In genomic region chr2:73235315-73236028, GRCh38 we compare ENCODE assay signal across 9 cellular contexts. TPM values are rescaled to one million over a fixed set of nuclear protein-coding genes. Genes with fewer than 3 reads are reported as not detected.
DNase-seq lines count a peak whose midpoint lies in the region; ATAC-seq and TF ChIP-seq lines count a peak whose summit lies in the region.
"Had no signal": no experiment of that assay in that cellular context is flagged by ENCODE, and none has a peak within 500 bp of the region (broad histone marks: within the 10 kb centered on the region; RNA-seq: fewer than 3 reads in every experiment).

No MANE protein-coding gene starts in this region.

- H3K36me3 Mint-ChIP-seq in activated CD8-positive, alpha-beta T cell treated with anti-CD3 and anti-CD28 coated beads, Interleukin-2, amount 10 ng/mL, durations not matched to agents 7 days and 5 days (ENCODE audit: low read depth): peaks cover 29% of the 10 kb centered on the region

- H3K9ac ChIP-seq in SK-N-SH: peak overlapping the region; percentile 96
- H3K9ac ChIP-seq in iPS-18a (ENCODE audit: low read length): peak overlapping the region; percentile 97
- peak overlapping the region; percentile 64 to 98 (median 88) for H3K9ac ChIP-seq in subcutaneous abdominal adipose tissue (ENCODE audit: low read length in 5 of 5)

- CTCF ChIA-PET in SK-N-SH (lab: Yijun Ruan, JAX): interaction anchor here (1.1 to 4.4 kb wide), 5 partner anchors 12 to 58 kb away, joined by 3 to 27 read pairs (median 8); partner anchors contain the start of gene EGR4
- CTCF ChIA-PET in activated CD8-positive, alpha-beta T cell treated with anti-CD3 and anti-CD28 coated beads, Interleukin-2, amount 10 ng/mL, durations not matched to agents 7 days and 5 days (lab: Charles Lee): interaction anchor here (1.0 to 5.0 kb wide), 4 partner anchors 9 to 58 kb away, joined by 3 to 43 read pairs (median 18); partner anchors contain the start of gene SMYD5

- H3K27me3 ChIP-seq in SK-N-SH (ENCODE audit: insufficient read depth) (no peaks in the 10 kb centered on the region), iPS-18a (ENCODE audit: control insufficient read depth, insufficient read depth, low read length) (no peaks in the 10 kb centered on the region), subcutaneous abdominal adipose tissue (ENCODE audit: control insufficient read depth in 5 of 5, insufficient read depth in 4 of 5, low read length in 5 of 5) (no peaks in the 10 kb centered on the region)

- no peaks in the 10 kb centered on the region for H3K9me3 Mint-ChIP-seq in activated CD8-positive, alpha-beta T cell treated with anti-CD3 and anti-CD28 coated beads, Interleukin-2, amount 10 ng/mL, durations not matched to agents 7 days and 5 days (ENCODE audit: insufficient read depth)

- peak overlapping the region; percentile 83 for H3K27ac Mint-ChIP-seq in activated CD8-positive, alpha-beta T cell treated with anti-CD3 and anti-CD28 coated beads, Interleukin-2, amount 10 ng/mL, durations not matched to agents 7 days and 5 days

- TF ChIP-seq RAD21 in SK-N-SH (IDR thresholded peaks at IDR 0.05; ENCODE audit: low read length): no peak

- peaks cover 9% of the 10 kb centered on the region for H3F3A ChIP-seq in SK-N-SH (replicated peaks; ENCODE audit: insufficient read depth)

- H3K4me1 ChIP-seq in SK-N-SH (ENCODE audit: control insufficient read depth in 1 of 2, insufficient read depth in 2 of 2, low read depth in 1 of 2, low read length in 1 of 2) (peaks cover 0 to 23% of the 10 kb centered on the region in 2 experiments; a peak in 3 of 4 replicates), iPS-18a (ENCODE audit: control insufficient read depth, low read depth, low read length) (peaks cover 15% of the 10 kb centered on the region), subcutaneous abdominal adipose tissue (ENCODE audit: control insufficient read depth in 5 of 5, insufficient read depth in 5 of 5, low read length in 5 of 5) (peaks cover 13 to 55% (median 44%) of the 10 kb centered on the region in 5 donors)

- H3K27ac ChIP-seq in SK-N-SH (ENCODE audit: low read depth in 2 of 2, low read length in 1 of 2) (no peak overlapping the region; a peak in 1 of 4 replicates), iPS-18a (ENCODE audit: low read length) (no peak overlapping the region), subcutaneous abdominal adipose tissue (ENCODE audit: low read depth, low read length) (peak overlapping the region; percentile 94)

- 65% methylated on average over 11 of the region's 11 CpGs for WGBS in SK-N-SH (ENCODE audit: low lambda C conversion rate)

- no peaks in the 10 kb centered on the region for H3K9me2 ChIP-seq in SK-N-SH

- H3K4me1 Mint-ChIP-seq in activated CD8-positive, alpha-beta T cell treated with anti-CD3 and anti-CD28 coated beads, Interleukin-2, amount 10 ng/mL, durations not matched to agents 7 days and 5 days (ENCODE audit: low read depth): peaks cover 50% of the 10 kb centered on the region

- DNase-seq in SK-N-SH (no peak), GM19240 (ENCODE audit: insufficient read length, low spot score) (no peak)
- DNase-seq in activated CD8-positive, alpha-beta T cell treated with anti-CD3 and anti-CD28 coated beads, Interleukin-2, amount 10 ng/mL, durations not matched to agents 7 days and 5 days: no peak

- no peak for TF ChIP-seq CTCF in SK-N-SH (IDR thresholded peaks at IDR 0.05)

- H4K20me1 ChIP-seq in SK-N-SH (ENCODE audit: insufficient read depth): peaks cover 52% of the 10 kb centered on the region

- H3K4me2 ChIP-seq in SK-N-SH: peak overlapping the region; percentile 98

- peak overlapping the region; percentile 85 for H3K4me3 Mint-ChIP-seq in activated CD8-positive, alpha-beta T cell treated with anti-CD3 and anti-CD28 coated beads, Interleukin-2, amount 10 ng/mL, durations not matched to agents 7 days and 5 days

- H3K36me3 ChIP-seq in SK-N-SH (replicated peaks in 1 of 2; ENCODE audit: control insufficient read depth in 1 of 2, insufficient read depth in 2 of 2, low read length in 1 of 2) (peaks cover 14 to 30% of the 10 kb centered on the region in 2 experiments), iPS-18a (ENCODE audit: control insufficient read depth, low read depth, low read length) (peaks cover 22% of the 10 kb centered on the region), subcutaneous abdominal adipose tissue (ENCODE audit: control insufficient read depth in 5 of 5, insufficient read depth in 5 of 5, low read length in 5 of 5) (peaks cover 3 to 21% (median 14%) of the 10 kb centered on the region in 5 donors)

- ATAC-seq in SK-N-SH treated with all-trans-retinoic acid at 6 μM for 48 hours (no peak), GM18867 (IDR thresholded peaks at IDR 0.05; ENCODE audit: unreplicated experiment) (no peak), GM21423 (IDR thresholded peaks at IDR 0.05; ENCODE audit: unreplicated experiment) (no peak)
- no peak for ATAC-seq in activated CD8-positive, alpha-beta T cell treated with anti-CD3 and anti-CD28 coated beads, Interleukin-2, amount 10 ng/mL, durations not matched to agents 7 days and 5 days

- TF ChIP-seq EP300 in SK-N-SH (IDR thresholded peaks at IDR 0.05; ENCODE audit: borderline replicate concordance in 1 of 2, low read depth in 1 of 2, low read length in 1 of 2): no peak

- peaks cover 64% of the 10 kb centered on the region for H3K79me2 ChIP-seq in SK-N-SH (ENCODE audit: insufficient read depth)

- POLR2A ChIA-PET in SK-N-SH (lab: Yijun Ruan, JAX): interaction anchor here (1.0 to 2.7 kb wide), 2 partner anchors 9 to 21 kb away, joined by 4 to 8 read pairs; no protein-coding TSS in a partner anchor
- POLR2A ChIA-PET in activated CD8-positive, alpha-beta T cell treated with anti-CD3 and anti-CD28 coated beads, Interleukin-2, amount 10 ng/mL, durations not matched to agents 7 days and 5 days (lab: Charles Lee): interaction anchor here (0.5 to 2.7 kb wide), 9 partner anchors 9 to 502 kb away, joined by 3 to 11 read pairs (median 5); partner anchors contain the start of genes ALMS1, EGR4, FBXO41 and TPRKB

- no peaks in the 10 kb centered on the region for H3K27me3 Mint-ChIP-seq in activated CD8-positive, alpha-beta T cell treated with anti-CD3 and anti-CD28 coated beads, Interleukin-2, amount 10 ng/mL, durations not matched to agents 7 days and 5 days (ENCODE audit: low read depth)

- H3K4me3 ChIP-seq in SK-N-SH (ENCODE audit: low read depth in 2 of 2, low read length in 1 of 2) (peak overlapping the region; percentile 96 to 99), iPS-18a (ENCODE audit: low read length) (peak overlapping the region; percentile 99), subcutaneous abdominal adipose tissue (ENCODE audit: low read depth in 1 of 5, low read length in 5 of 5) (peak overlapping the region; percentile 73 to 99 (median 97))

- no peak overlapping the region for H2AFZ ChIP-seq in SK-N-SH (ENCODE audit: low read depth)

- H3K9me3 ChIP-seq in SK-N-SH: no peaks in the 10 kb centered on the region
- no peaks in the 10 kb centered on the region for H3K9me3 ChIP-seq in iPS-18a (ENCODE audit: control insufficient read depth, low read depth, low read length)
- no peaks in the 10 kb centered on the region for H3K9me3 ChIP-seq in subcutaneous abdominal adipose tissue (ENCODE audit: control insufficient read depth in 5 of 5, low read length in 5 of 5)

TF ChIP-seq in SK-N-SH, 30 proteins besides CTCF, POLR2A, EP300 and RAD21 (continues in another document):
- TF ChIP-seq SMC3 (IDR thresholded peaks at IDR 0.05; ENCODE audit: low read depth, low read length): no peak
- TF ChIP-seq GATA2 (CRISPR knock-in tag; IDR thresholded peaks at IDR 0.05): no peak
- TF ChIP-seq YY1 (IDR thresholded peaks at IDR 0.05; ENCODE audit: low read depth): no peak
- no peak for TF ChIP-seq SIN3A (IDR thresholded peaks at IDR 0.05; ENCODE audit: borderline replicate concordance, low read depth, low read length)
- no peak for TF ChIP-seq FOSL2 (IDR thresholded peaks at IDR 0.05; ENCODE audit: borderline replicate concordance, low read depth)
- no peak for TF ChIP-seq POLR2AphosphoS5 (IDR thresholded peaks at IDR 0.05; ENCODE audit: low read depth, low read length)
- no peak for TF ChIP-seq GABPA (IDR thresholded peaks at IDR 0.05; ENCODE audit: low read depth)

TF ChIP-seq in SK-N-SH treated with all-trans-retinoic acid at 6 μM for 48 hours, 23 proteins besides CTCF, POLR2A, EP300 and RAD21 (continues in another document):
- TF ChIP-seq GLIS3 (CRISPR knock-in tag; IDR thresholded peaks at IDR 0.05) (no peak), TCF4 (CRISPR knock-in tag; IDR thresholded peaks at IDR 0.05; ENCODE audit: borderline replicate concordance) (no peak), ZNF70 (CRISPR knock-in tag; IDR thresholded peaks at IDR 0.05) (no peak), BACH2 (CRISPR knock-in tag; IDR thresholded peaks at IDR 0.05; ENCODE audit: borderline replicate concordance) (no peak), ZNF565 (CRISPR knock-in tag; conservative IDR thresholded peaks at IDR 0.05; ENCODE audit: low read depth) (no peak), TOX (CRISPR knock-in tag; IDR thresholded peaks at IDR 0.05; ENCODE audit: borderline replicate concordance) (no peak), ZNF8 (CRISPR knock-in tag; IDR thresholded peaks at IDR 0.05) (no peak)

RNA-seq across cellular contexts. Expression of gene CCT7, which starts 1.4 kb away (rescaled TPM):
- polyA plus RNA-seq in SK-N-SH (2012; rRNA removed): 369 and 405 TPM in 2 replicates
- 361 and 401 TPM in 2 replicates for polyA plus RNA-seq in SK-N-SH (2012; cell fraction: cytosol; rRNA removed)
- 236 TPM in 2 replicates for polyA plus RNA-seq in SK-N-SH (2012; cell fraction: nucleus; rRNA removed)
- 100 to 1,000 TPM; 347 to 362 TPM for total RNA-seq in activated CD8-positive, alpha-beta T cell treated with anti-CD3 and anti-CD28 coated beads, Interleukin-2, amount 10 ng/mL, durations not matched to agents 7 days and 5 days

RNA-seq across cellular contexts. Expression of gene PRADC1, which starts 2.4 kb away (rescaled TPM):
- polyA plus RNA-seq in SK-N-SH (2012; rRNA removed): 8.5 and 9.6 TPM in 2 replicates
- 5.1 and 7.9 TPM in 2 replicates for polyA plus RNA-seq in SK-N-SH (2012; cell fraction: cytosol; rRNA removed)
- 3.3 and 3.7 TPM in 2 replicates for polyA plus RNA-seq in SK-N-SH (2012; cell fraction: nucleus; rRNA removed)
- total RNA-seq in activated CD8-positive, alpha-beta T cell treated with anti-CD3 and anti-CD28 coated beads, Interleukin-2, amount 10 ng/mL, durations not matched to agents 7 days and 5 days: 10 to 100 TPM; 19.0 to 19.1 TPM

RNA-seq across cellular contexts. Expression of gene SMYD5, which starts 21.4 kb away (rescaled TPM):
- 21.4 and 22.2 TPM in 2 replicates for polyA plus RNA-seq in SK-N-SH (2012; rRNA removed)
- polyA plus RNA-seq in SK-N-SH (2012; cell fraction: cytosol; rRNA removed): 12.1 and 16.2 TPM in 2 replicates
- 63.9 and 65.0 TPM in 2 replicates for polyA plus RNA-seq in SK-N-SH (2012; cell fraction: nucleus; rRNA removed)
- total RNA-seq in activated CD8-positive, alpha-beta T cell treated with anti-CD3 and anti-CD28 coated beads, Interleukin-2, amount 10 ng/mL, durations not matched to agents 7 days and 5 days: 10 to 100 TPM; 16.6 to 21.3 TPM

RNA-seq across cellular contexts. Expression of gene NOTO, which starts 33.1 kb away (rescaled TPM):
- not detected in 2 replicates for polyA plus RNA-seq in SK-N-SH (2012; rRNA removed)
- not detected in 2 replicates for polyA plus RNA-seq in SK-N-SH (2012; cell fraction: cytosol; rRNA removed)
- polyA plus RNA-seq in SK-N-SH (2012; cell fraction: nucleus; rRNA removed): not detected in 2 replicates
- total RNA-seq in activated CD8-positive, alpha-beta T cell treated with anti-CD3 and anti-CD28 coated beads, Interleukin-2, amount 10 ng/mL, durations not matched to agents 7 days and 5 days: not detected
- total RNA-seq: LHCN-M2 had no signal

RNA-seq across cellular contexts. Expression of gene FBXO41, which starts 48.8 kb away (rescaled TPM):
- 3.1 and 3.5 TPM in 2 replicates for polyA plus RNA-seq in SK-N-SH (2012; rRNA removed)
- polyA plus RNA-seq in SK-N-SH (2012; cell fraction: cytosol; rRNA removed): 1.2 and 1.7 TPM in 2 replicates
- 11.0 and 11.4 TPM in 2 replicates for polyA plus RNA-seq in SK-N-SH (2012; cell fraction: nucleus; rRNA removed)
- 10 to 100 TPM; 32.0 to 32.3 TPM for total RNA-seq in activated CD8-positive, alpha-beta T cell treated with anti-CD3 and anti-CD28 coated beads, Interleukin-2, amount 10 ng/mL, durations not matched to agents 7 days and 5 days
